In genomic region chr4:26321326-26322276, GRCh38 we compare ENCODE assay signal across 1 cellular context.
TF ChIP-seq lines count a peak whose summit lies in the region.

No MANE protein-coding gene starts in this region.

TF ChIP-seq in H1, 55 proteins besides CTCF, POLR2A, EP300 and RAD21:
- no peak for TF ChIP-seq TCF12 (IDR thresholded peaks at IDR 0.05; ENCODE audit: low read depth, low read length)
- TF ChIP-seq PHF8 (conservative IDR thresholded peaks at IDR 0.05; ENCODE audit: low read depth, low read length) = 0 out of 2 replicates have a peak, but pooled peaks have one; percentile 19
- TF ChIP-seq SRF (IDR thresholded peaks at IDR 0.05; ENCODE audit: low read depth, low read length) = no peak
- peak; percentile 62 to 72; a peak in 3 of 4 replicates for TF ChIP-seq SIN3A (conservative IDR thresholded peaks at IDR 0.05 in 1 of 2, IDR thresholded peaks at IDR 0.05 in 1 of 2; ENCODE audit: low read depth in 1 of 2, low read length in 2 of 2)
